ENCODE assay signal across 1 cellular context in the genomic region with DNA sequence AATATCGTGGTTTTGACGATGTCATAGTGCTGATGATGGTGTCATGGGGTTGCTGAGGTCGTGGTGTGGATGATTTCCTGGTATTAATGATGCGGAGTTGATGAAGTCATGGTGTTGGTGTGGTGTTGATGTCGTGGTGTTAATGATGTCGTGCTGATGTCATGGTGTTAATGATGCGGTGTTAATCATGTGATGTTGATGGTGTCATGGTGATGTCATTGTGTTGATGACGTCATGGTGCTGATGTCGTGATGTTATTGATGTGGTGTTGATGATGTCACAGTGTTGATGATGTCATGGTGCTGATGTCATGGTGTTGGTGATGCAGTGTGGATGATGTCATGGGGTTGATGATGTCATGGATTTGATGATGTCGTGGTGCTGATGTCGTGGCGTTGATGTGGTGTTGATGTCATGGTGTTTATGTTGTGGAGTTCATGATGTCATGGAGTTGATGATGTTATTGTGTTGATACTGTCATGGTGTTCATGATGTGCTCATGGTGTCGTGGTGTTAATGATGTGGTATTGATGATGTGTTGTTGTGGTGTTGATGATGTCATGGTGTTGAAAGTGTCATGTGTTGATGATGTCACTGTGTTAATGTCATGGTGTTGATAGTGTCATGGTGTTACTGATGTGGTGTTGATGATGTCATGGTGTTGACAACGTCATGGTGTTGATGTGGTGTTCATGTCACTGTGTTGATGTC.
TF ChIP-seq lines count a peak whose summit lies in the region.

No MANE protein-coding gene starts in this region.

TF ChIP-seq in K562, 482 proteins besides CTCF, POLR2A, EP300 and RAD21 (continued from another document and continues in another):
- TF ChIP-seq, protein P1, sequence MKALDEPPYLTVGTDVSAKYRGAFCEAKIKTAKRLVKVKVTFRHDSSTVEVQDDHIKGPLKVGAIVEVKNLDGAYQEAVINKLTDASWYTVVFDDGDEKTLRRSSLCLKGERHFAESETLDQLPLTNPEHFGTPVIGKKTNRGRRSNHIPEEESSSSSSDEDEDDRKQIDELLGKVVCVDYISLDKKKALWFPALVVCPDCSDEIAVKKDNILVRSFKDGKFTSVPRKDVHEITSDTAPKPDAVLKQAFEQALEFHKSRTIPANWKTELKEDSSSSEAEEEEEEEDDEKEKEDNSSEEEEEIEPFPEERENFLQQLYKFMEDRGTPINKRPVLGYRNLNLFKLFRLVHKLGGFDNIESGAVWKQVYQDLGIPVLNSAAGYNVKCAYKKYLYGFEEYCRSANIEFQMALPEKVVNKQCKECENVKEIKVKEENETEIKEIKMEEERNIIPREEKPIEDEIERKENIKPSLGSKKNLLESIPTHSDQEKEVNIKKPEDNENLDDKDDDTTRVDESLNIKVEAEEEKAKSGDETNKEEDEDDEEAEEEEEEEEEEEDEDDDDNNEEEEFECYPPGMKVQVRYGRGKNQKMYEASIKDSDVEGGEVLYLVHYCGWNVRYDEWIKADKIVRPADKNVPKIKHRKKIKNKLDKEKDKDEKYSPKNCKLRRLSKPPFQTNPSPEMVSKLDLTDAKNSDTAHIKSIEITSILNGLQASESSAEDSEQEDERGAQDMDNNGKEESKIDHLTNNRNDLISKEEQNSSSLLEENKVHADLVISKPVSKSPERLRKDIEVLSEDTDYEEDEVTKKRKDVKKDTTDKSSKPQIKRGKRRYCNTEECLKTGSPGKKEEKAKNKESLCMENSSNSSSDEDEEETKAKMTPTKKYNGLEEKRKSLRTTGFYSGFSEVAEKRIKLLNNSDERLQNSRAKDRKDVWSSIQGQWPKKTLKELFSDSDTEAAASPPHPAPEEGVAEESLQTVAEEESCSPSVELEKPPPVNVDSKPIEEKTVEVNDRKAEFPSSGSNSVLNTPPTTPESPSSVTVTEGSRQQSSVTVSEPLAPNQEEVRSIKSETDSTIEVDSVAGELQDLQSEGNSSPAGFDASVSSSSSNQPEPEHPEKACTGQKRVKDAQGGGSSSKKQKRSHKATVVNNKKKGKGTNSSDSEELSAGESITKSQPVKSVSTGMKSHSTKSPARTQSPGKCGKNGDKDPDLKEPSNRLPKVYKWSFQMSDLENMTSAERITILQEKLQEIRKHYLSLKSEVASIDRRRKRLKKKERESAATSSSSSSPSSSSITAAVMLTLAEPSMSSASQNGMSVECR (CRISPR knock-in tag; IDR thresholded peaks at IDR 0.05): peak; percentile 73
- TF ChIP-seq MECOM (CRISPR knock-in tag; IDR thresholded peaks at IDR 0.05) (no peak), HLTF (IDR thresholded peaks at IDR 0.05) (0 out of 2 replicates have a peak, but pooled peaks have one; percentile 43), SP1 (CRISPR knock-in tag; IDR thresholded peaks at IDR 0.05) (peak; percentile 70), GABPA (tag; conservative IDR thresholded peaks at IDR 0.05; ENCODE audit: low read depth) (0 out of 2 replicates have a peak, but pooled peaks have one; percentile 27), GABPB1 (CRISPR knock-in tag; IDR thresholded peaks at IDR 0.05) (peak; percentile 82), HNRNPL (IDR thresholded peaks at IDR 0.05; ENCODE audit: low read depth, low read length) (no peak), GABPB2 (CRISPR knock-in tag; conservative IDR thresholded peaks at IDR 0.05) (no peak), ZNF124 (CRISPR knock-in tag; IDR thresholded peaks at IDR 0.05) (no peak), ZNF3 (CRISPR knock-in tag; IDR thresholded peaks at IDR 0.05) (no peak), HSF4 (CRISPR knock-in tag; IDR thresholded peaks at IDR 0.05; ENCODE audit: borderline replicate concordance) (no peak), CREB1 (IDR thresholded peaks at IDR 0.05) (peak; percentile 96), CREB1 (CRISPR knock-in tag; IDR thresholded peaks at IDR 0.05) (peak; percentile 87), TEAD1 (CRISPR knock-in tag; IDR thresholded peaks at IDR 0.05) (peak in 1 of 2 experiments; percentile 76; a peak in 2 of 4 replicates), FOXK1 (CRISPR knock-in tag; IDR thresholded peaks at IDR 0.05; ENCODE audit: borderline replicate concordance) (peak; percentile 88), KDM1A (IDR thresholded peaks at IDR 0.05) (peak; percentile 67 to 79; a peak in 2 of 4 replicates), NR2C1 (IDR thresholded peaks at IDR 0.05) (0 out of 2 replicates have a peak, but pooled peaks have one; percentile 16), NR2C1 (tag; IDR thresholded peaks at IDR 0.05) (no peak), JUN (IDR thresholded peaks at IDR 0.05; ENCODE audit: borderline replicate concordance, low read depth, low read length) (peak; percentile 89), JUN (CRISPR knock-in tag; IDR thresholded peaks at IDR 0.05; ENCODE audit: borderline replicate concordance) (peak; percentile 99), KAT8 (IDR thresholded peaks at IDR 0.05; ENCODE audit: low read depth) (no peak), ZNF583 (CRISPR knock-in tag; IDR thresholded peaks at IDR 0.05) (no peak), FOXJ2 (tag; IDR thresholded peaks at IDR 0.05) (no peak), ATF1 (CRISPR knock-in tag; IDR thresholded peaks at IDR 0.05) (peak; percentile 81), ATF1 (tag; IDR thresholded peaks at IDR 0.05) (peak; percentile 99), ESRRA (IDR thresholded peaks at IDR 0.05; ENCODE audit: borderline replicate concordance, low read depth) (peak; percentile 27; the same call in 1 of the 2 replicates), JUND (IDR thresholded peaks at IDR 0.05; ENCODE audit: borderline replicate concordance, low read depth, low read length) (peak; percentile 85), JUND (tag; IDR thresholded peaks at IDR 0.05; ENCODE audit: borderline replicate concordance, low read depth, low read length) (peak; percentile 97), TAL1 (IDR thresholded peaks at IDR 0.05) (no peak), DIDO1 (tag; IDR thresholded peaks at IDR 0.05; ENCODE audit: low read depth) (peak; percentile 28; the same call in 1 of the 2 replicates), TSC22D4 (tag; IDR thresholded peaks at IDR 0.05) (peak; percentile 60; the same call in 1 of the 2 replicates), KHSRP (IDR thresholded peaks at IDR 0.05) (peak; percentile 99), FOSL1 (tag; conservative IDR thresholded peaks at IDR 0.05) (peak; percentile 39), CEBPG (CRISPR knock-in tag; IDR thresholded peaks at IDR 0.05) (peak; percentile 80), CEBPG (tag; conservative IDR thresholded peaks at IDR 0.05 in 1 of 2, IDR thresholded peaks at IDR 0.05 in 1 of 2) (peak in 1 of 2 experiments; percentile 65; a peak in 1 of 4 replicates), MTA3 (IDR thresholded peaks at IDR 0.05; ENCODE audit: borderline replicate concordance) (peak; percentile 97), TOE1 (IDR thresholded peaks at IDR 0.05; ENCODE audit: borderline replicate concordance) (0 out of 2 replicates have a peak, but pooled peaks have one; percentile 53), TOE1 (CRISPR knock-in tag; IDR thresholded peaks at IDR 0.05; ENCODE audit: borderline replicate concordance, low read depth) (no peak)
- TF ChIP-seq, protein P2, sequence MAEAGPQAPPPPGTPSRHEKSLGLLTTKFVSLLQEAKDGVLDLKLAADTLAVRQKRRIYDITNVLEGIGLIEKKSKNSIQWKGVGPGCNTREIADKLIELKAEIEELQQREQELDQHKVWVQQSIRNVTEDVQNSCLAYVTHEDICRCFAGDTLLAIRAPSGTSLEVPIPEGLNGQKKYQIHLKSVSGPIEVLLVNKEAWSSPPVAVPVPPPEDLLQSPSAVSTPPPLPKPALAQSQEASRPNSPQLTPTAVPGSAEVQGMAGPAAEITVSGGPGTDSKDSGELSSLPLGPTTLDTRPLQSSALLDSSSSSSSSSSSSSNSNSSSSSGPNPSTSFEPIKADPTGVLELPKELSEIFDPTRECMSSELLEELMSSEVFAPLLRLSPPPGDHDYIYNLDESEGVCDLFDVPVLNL (CRISPR knock-in tag; IDR thresholded peaks at IDR 0.05; ENCODE audit: low read depth): 0 out of 2 replicates have a peak, but pooled peaks have one; percentile 0
- TF ChIP-seq, protein P3, sequence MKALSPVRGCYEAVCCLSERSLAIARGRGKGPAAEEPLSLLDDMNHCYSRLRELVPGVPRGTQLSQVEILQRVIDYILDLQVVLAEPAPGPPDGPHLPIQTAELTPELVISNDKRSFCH (CRISPR knock-in tag; IDR thresholded peaks at IDR 0.05): no peak
- TF ChIP-seq, protein P3 (tag; IDR thresholded peaks at IDR 0.05): no peak
- TF ChIP-seq, protein P4, sequence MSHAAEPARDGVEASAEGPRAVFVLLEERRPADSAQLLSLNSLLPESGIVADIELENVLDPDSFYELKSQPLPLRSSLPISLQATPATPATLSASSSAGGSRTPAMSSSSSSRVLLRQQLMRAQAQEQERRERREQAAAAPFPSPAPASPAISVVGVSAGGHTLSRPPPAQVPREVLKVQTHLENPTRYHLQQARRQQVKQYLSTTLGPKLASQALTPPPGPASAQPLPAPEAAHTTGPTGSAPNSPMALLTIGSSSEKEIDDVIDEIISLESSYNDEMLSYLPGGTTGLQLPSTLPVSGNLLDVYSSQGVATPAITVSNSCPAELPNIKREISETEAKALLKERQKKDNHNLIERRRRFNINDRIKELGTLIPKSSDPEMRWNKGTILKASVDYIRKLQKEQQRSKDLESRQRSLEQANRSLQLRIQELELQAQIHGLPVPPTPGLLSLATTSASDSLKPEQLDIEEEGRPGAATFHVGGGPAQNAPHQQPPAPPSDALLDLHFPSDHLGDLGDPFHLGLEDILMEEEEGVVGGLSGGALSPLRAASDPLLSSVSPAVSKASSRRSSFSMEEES (CRISPR knock-in tag; IDR thresholded peaks at IDR 0.05): no peak
- TF ChIP-seq, protein P5, sequence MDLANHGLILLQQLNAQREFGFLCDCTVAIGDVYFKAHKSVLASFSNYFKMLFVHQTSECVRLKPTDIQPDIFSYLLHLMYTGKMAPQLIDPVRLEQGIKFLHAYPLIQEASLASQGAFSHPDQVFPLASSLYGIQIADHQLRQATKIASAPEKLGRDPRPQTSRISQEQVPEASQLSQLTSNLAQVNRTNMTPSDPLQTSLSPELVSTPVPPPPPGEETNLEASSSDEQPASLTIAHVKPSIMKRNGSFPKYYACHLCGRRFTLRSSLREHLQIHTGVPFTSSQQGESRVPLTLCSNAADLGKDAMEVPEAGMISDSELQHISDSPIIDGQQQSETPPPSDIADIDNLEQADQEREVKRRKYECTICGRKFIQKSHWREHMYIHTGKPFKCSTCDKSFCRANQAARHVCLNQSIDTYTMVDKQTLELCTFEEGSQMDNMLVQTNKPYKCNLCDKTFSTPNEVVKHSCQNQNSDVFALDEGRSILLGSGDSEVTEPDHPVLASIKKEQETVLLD (IDR thresholded peaks at IDR 0.05): no peak
- TF ChIP-seq, protein P6, sequence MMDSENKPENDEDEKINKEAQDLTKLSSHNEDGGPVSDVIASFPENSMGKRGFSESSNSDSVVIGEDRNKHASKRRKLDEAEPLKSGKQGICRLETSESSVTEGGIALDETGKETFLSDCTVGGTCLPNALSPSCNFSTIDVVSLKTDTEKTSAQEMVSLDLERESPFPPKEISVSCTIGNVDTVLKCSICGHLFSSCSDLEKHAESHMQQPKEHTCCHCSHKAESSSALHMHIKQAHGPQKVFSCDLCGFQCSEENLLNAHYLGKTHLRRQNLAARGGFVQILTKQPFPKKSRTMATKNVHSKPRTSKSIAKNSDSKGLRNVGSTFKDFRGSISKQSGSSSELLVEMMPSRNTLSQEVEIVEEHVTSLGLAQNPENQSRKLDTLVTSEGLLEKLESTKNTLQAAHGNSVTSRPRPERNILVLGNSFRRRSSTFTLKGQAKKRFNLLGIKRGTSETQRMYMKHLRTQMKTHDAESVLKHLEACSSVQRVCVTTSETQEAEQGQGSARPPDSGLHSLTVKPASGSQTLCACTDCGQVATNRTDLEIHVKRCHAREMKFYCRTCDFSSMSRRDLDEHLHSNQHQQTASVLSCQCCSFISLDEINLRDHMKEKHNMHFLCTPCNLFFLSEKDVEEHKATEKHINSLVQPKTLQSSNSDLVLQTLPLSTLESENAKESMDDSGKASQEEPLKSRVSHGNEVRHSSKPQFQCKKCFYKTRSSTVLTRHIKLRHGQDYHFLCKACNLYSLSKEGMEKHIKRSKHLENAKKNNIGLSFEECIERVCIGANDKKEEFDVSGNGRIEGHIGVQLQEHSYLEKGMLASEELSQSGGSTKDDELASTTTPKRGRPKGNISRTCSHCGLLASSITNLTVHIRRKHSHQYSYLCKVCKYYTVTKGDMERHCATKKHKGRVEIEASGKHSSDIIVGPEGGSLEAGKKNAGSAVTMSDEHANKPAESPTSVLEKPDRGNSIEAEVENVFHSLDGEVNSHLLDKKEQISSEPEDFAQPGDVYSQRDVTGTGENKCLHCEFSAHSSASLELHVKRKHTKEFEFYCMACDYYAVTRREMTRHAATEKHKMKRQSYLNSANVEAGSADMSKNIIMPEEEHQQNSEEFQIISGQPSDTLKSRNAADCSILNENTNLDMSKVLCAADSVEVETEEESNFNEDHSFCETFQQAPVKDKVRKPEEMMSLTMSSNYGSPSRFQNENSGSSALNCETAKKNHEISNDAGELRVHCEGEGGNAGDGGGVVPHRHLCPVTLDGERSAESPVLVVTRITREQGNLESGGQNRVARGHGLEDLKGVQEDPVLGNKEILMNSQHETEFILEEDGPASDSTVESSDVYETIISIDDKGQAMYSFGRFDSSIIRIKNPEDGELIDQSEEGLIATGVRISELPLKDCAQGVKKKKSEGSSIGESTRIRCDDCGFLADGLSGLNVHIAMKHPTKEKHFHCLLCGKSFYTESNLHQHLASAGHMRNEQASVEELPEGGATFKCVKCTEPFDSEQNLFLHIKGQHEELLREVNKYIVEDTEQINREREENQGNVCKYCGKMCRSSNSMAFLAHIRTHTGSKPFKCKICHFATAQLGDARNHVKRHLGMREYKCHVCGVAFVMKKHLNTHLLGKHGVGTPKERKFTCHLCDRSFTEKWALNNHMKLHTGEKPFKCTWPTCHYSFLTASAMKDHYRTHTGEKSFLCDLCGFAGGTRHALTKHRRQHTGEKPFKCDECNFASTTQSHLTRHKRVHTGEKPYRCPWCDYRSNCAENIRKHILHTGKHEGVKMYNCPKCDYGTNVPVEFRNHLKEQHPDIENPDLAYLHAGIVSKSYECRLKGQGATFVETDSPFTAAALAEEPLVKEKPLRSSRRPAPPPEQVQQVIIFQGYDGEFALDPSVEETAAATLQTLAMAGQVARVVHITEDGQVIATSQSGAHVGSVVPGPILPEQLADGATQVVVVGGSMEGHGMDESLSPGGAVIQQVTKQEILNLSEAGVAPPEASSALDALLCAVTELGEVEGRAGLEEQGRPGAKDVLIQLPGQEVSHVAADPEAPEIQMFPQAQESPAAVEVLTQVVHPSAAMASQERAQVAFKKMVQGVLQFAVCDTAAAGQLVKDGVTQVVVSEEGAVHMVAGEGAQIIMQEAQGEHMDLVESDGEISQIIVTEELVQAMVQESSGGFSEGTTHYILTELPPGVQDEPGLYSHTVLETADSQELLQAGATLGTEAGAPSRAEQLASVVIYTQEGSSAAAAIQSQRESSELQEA (IDR thresholded peaks at IDR 0.05; ENCODE audit: low read depth): no peak
- TF ChIP-seq, protein P7, sequence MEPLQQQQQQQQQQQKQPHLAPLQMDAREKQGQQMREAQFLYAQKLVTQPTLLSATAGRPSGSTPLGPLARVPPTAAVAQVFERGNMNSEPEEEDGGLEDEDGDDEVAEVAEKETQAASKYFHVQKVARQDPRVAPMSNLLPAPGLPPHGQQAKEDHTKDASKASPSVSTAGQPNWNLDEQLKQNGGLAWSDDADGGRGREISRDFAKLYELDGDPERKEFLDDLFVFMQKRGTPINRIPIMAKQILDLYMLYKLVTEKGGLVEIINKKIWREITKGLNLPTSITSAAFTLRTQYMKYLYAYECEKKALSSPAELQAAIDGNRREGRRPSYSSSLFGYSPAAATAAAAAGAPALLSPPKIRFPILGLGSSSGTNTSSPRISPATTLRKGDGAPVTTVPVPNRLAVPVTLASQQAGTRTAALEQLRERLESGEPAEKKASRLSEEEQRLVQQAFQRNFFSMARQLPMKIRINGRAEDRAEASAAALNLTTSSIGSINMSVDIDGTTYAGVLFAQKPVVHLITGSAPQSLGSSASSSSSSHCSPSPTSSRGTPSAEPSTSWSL (CRISPR knock-in tag; IDR thresholded peaks at IDR 0.05; ENCODE audit: borderline replicate concordance): no peak
